8 cellular contexts compared by ENCODE assay signal in genomic region chr11:118929496-118930151, GRCh38. TPM values are rescaled to one million over a fixed set of nuclear protein-coding genes. Genes with fewer than 3 reads are reported as not detected.
DNase-seq lines count a peak whose midpoint lies in the region; ATAC-seq and TF ChIP-seq lines count a peak whose summit lies in the region.

No MANE protein-coding gene starts in this region.

- no peaks in the 10 kb centered on the region for H3K27me3 Mint-ChIP-seq in CD8-positive, alpha-beta T cell (ENCODE audit: low read depth)
- H3K27me3 Mint-ChIP-seq in IgD-negative memory B cell, result peaks cover 3% of the 10 kb centered on the region
- no peaks in the 10 kb centered on the region for H3K27me3 Mint-ChIP-seq in activated T-helper 17 cell treated with anti-CD3 and anti-CD28 coated beads, Interleukin-2, amount 50 U/mL, for 72 hours
- peaks cover 0 to 2% (median 0%) of the 10 kb centered on the region in 5 donors for H3K27me3 Mint-ChIP-seq in naive thymus-derived CD4-positive, alpha-beta T cell

- intact Hi-C loops in CD8-positive, alpha-beta T cell (cut with DNase I, micrococcal nuclease), result loop anchor here (1.0 to 10.0 kb wide), 11 partner anchors 8 to 622 kb away; partner anchors contain the start of genes UPK2 (in 2 of the 2), KMT2A (in 1 of the 2), PHLDB1 (in 1 of the 2) and RPS25 (in 1 of the 2)
- intact Hi-C loops in naive thymus-derived CD4-positive, alpha-beta T cell (cut with micrococcal nuclease), result loop anchor here (1.0 to 5.0 kb wide), 14 partner anchors 27 to 707 kb away; partner anchors contain the start of genes KMT2A (in 2 of the 2), UPK2 (in 2 of the 2), ARCN1 (in 1 of the 2) and C2CD2L (in 1 of the 2)

- peaks cover 29% of the 10 kb centered on the region for H3K4me1 ChIP-seq in CD8-positive, alpha-beta T cell (ENCODE audit: insufficient read depth, low read length)
- H3K4me1 ChIP-seq in naive thymus-derived CD4-positive, alpha-beta T cell (ENCODE audit: control insufficient read depth in 2 of 2, insufficient read depth in 2 of 2, low read length in 2 of 2), result peaks cover 25 to 36% of the 10 kb centered on the region in 2 donors

- peak; percentile 18 for ATAC-seq in CD8-positive, alpha-beta T cell
- peak; percentile 21 for ATAC-seq in activated T-helper 17 cell treated with anti-CD3 and anti-CD28 coated beads, Interleukin-2, amount 50 U/mL, for 72 hours (replicated peaks)
- peak; percentile 23 for ATAC-seq in naive thymus-derived CD4-positive, alpha-beta T cell
- no peak for ATAC-seq in GM18870 (IDR thresholded peaks at IDR 0.05; ENCODE audit: unreplicated experiment)

- peak overlapping the region; percentile 96 for H3K4me3 Mint-ChIP-seq in CD8-positive, alpha-beta T cell
- H3K4me3 Mint-ChIP-seq in IgD-negative memory B cell, result peak overlapping the region; percentile 93 to 99 (median 96)
- peak overlapping the region; percentile 98 for H3K4me3 Mint-ChIP-seq in activated T-helper 17 cell treated with anti-CD3 and anti-CD28 coated beads, Interleukin-2, amount 50 U/mL, for 72 hours
- peak overlapping the region; percentile 86 to 98 (median 95) for H3K4me3 Mint-ChIP-seq in naive thymus-derived CD4-positive, alpha-beta T cell

- DNase-seq in CD8-positive, alpha-beta T cell, result peak; percentile 69 to 92 (median 78)
- DNase-seq in RKO (ENCODE audit: low spot score) (peak; percentile 94), fibroblast of peridontal ligament (ENCODE audit: extremely low read depth) (peak; percentile 77), superior temporal gyrus (ENCODE audit: extremely low spot score) (peak; percentile 71)
- peak in 8 of 9 donors; percentile 67 to 91 (median 84) for DNase-seq in naive thymus-derived CD4-positive, alpha-beta T cell

- H3K36me3 ChIP-seq in CD8-positive, alpha-beta T cell (ENCODE audit: insufficient read depth, low read length), result no peaks in the 10 kb centered on the region
- peaks cover 0 to 13% (median 0%) of the 10 kb centered on the region in 3 experiments for H3K36me3 ChIP-seq in naive thymus-derived CD4-positive, alpha-beta T cell (ENCODE audit: control insufficient read depth in 2 of 3, insufficient read depth in 3 of 3, low read length in 3 of 3)

- H3K4me3 ChIP-seq in CD8-positive, alpha-beta T cell (ENCODE audit: low read depth, low read length), result peak overlapping the region; percentile 85
- H3K4me3 ChIP-seq in naive thymus-derived CD4-positive, alpha-beta T cell (ENCODE audit: low read length), result peak overlapping the region; percentile 81

- peak overlapping the region; percentile 98 for H3K27ac Mint-ChIP-seq in CD8-positive, alpha-beta T cell
- peak overlapping the region; percentile 96 to 100 (median 98) for H3K27ac Mint-ChIP-seq in IgD-negative memory B cell
- peak overlapping the region; percentile 84 for H3K27ac Mint-ChIP-seq in activated T-helper 17 cell treated with anti-CD3 and anti-CD28 coated beads, Interleukin-2, amount 50 U/mL, for 72 hours
- H3K27ac Mint-ChIP-seq in naive thymus-derived CD4-positive, alpha-beta T cell, result peak overlapping the region; percentile 96 to 100 (median 99)

- peaks cover 46% of the 10 kb centered on the region for H3K4me1 Mint-ChIP-seq in CD8-positive, alpha-beta T cell (ENCODE audit: low read depth)
- peaks cover 14 to 33% (median 27%) of the 10 kb centered on the region in 3 donors for H3K4me1 Mint-ChIP-seq in IgD-negative memory B cell
- H3K4me1 Mint-ChIP-seq in activated T-helper 17 cell treated with anti-CD3 and anti-CD28 coated beads, Interleukin-2, amount 50 U/mL, for 72 hours, result peaks cover 11% of the 10 kb centered on the region
- peaks cover 27 to 54% (median 46%) of the 10 kb centered on the region in 7 donors for H3K4me1 Mint-ChIP-seq in naive thymus-derived CD4-positive, alpha-beta T cell

- H3K9me3 Mint-ChIP-seq in CD8-positive, alpha-beta T cell, result no peaks in the 10 kb centered on the region
- peaks cover 0 to 2% (median 0%) of the 10 kb centered on the region in 3 donors for H3K9me3 Mint-ChIP-seq in IgD-negative memory B cell
- H3K9me3 Mint-ChIP-seq in activated T-helper 17 cell treated with anti-CD3 and anti-CD28 coated beads, Interleukin-2, amount 50 U/mL, for 72 hours, result no peaks in the 10 kb centered on the region
- H3K9me3 Mint-ChIP-seq in naive thymus-derived CD4-positive, alpha-beta T cell, result peaks cover 0 to 7% (median 0%) of the 10 kb centered on the region in 11 donors

- H3K27me3 ChIP-seq in CD8-positive, alpha-beta T cell (ENCODE audit: insufficient read depth, low read length), result no peaks in the 10 kb centered on the region
- H3K27me3 ChIP-seq in naive thymus-derived CD4-positive, alpha-beta T cell (ENCODE audit: control insufficient read depth in 2 of 2, insufficient read depth in 2 of 2, low read length in 2 of 2), result no peaks in the 10 kb centered on the region

- peak overlapping the region; percentile 88 for H3K27ac ChIP-seq in CD8-positive, alpha-beta T cell (ENCODE audit: low read depth, low read length)
- peak overlapping the region; percentile 96 for H3K27ac ChIP-seq in naive thymus-derived CD4-positive, alpha-beta T cell (ENCODE audit: low read depth, low read length)

- CTCF ChIA-PET in CD8-positive, alpha-beta T cell (lab: Charles Lee), result interaction anchor here (0.6 to 7.8 kb wide), 29 partner anchors 12 to 337 kb away, joined by 3 to 82 read pairs (median 5); partner anchors contain the start of genes DDX6 and UPK2
- CTCF ChIA-PET in naive thymus-derived CD4-positive, alpha-beta T cell (lab: Charles Lee), result interaction anchor here (0.5 to 2.9 kb wide), 12 partner anchors 10 to 430 kb away, joined by 3 to 16 read pairs (median 3); no protein-coding TSS in a partner anchor

- peaks cover 19% of the 10 kb centered on the region for H3K36me3 Mint-ChIP-seq in CD8-positive, alpha-beta T cell
- H3K36me3 Mint-ChIP-seq in IgD-negative memory B cell, result peaks cover 4% of the 10 kb centered on the region
- H3K36me3 Mint-ChIP-seq in activated T-helper 17 cell treated with anti-CD3 and anti-CD28 coated beads, Interleukin-2, amount 50 U/mL, for 72 hours (ENCODE audit: low read depth), result peaks cover 9% of the 10 kb centered on the region
- peaks cover 0 to 5% (median 0%) of the 10 kb centered on the region in 5 donors for H3K36me3 Mint-ChIP-seq in naive thymus-derived CD4-positive, alpha-beta T cell

- no peaks in the 10 kb centered on the region for H3K9me3 ChIP-seq in CD8-positive, alpha-beta T cell (ENCODE audit: low read length)
- H3K9me3 ChIP-seq in naive thymus-derived CD4-positive, alpha-beta T cell (ENCODE audit: control insufficient read depth in 2 of 3, low read length in 3 of 3), result no peaks in the 10 kb centered on the region

- POLR2A ChIA-PET in CD8-positive, alpha-beta T cell (lab: Charles Lee), result interaction anchor here (0.7 to 6.0 kb wide), 14 partner anchors 10 to 317 kb away, joined by 3 to 120 read pairs (median 6); partner anchors contain the start of genes CXCR5, DDX6 and UPK2
- POLR2A ChIA-PET in naive thymus-derived CD4-positive, alpha-beta T cell (lab: Charles Lee), result interaction anchor here (0.7 to 5.0 kb wide), 16 partner anchors 10 to 237 kb away, joined by 3 to 76 read pairs (median 5); partner anchors contain the start of genes DDX6, SLC37A4 and VPS11

- no peak for TF ChIP-seq CTCF in CD8-positive, alpha-beta T cell (IDR thresholded peaks at IDR 0.05)

RNA-seq across cellular contexts. Expression of gene BCL9L, which starts 3.9 kb away (rescaled TPM):
- total RNA-seq in CD8-positive, alpha-beta T cell, result 100 to 1,000 TPM; 437 to 439 TPM
- 2.8 TPM for polyA plus RNA-seq in IgD-negative memory B cell
- 10 to 100 TPM; 30.2 to 49.6 TPM for total RNA-seq in activated T-helper 17 cell treated with anti-CD3 and anti-CD28 coated beads, Interleukin-2, amount 50 U/mL, for 72 hours
- 100 to 1,000 TPM in 4 of 5 experiments, 10 to 100 TPM in 1; 67.8 to 269 (median 266) TPM for total RNA-seq in naive thymus-derived CD4-positive, alpha-beta T cell
- 1 to 10 TPM; 6.7 to 7.2 TPM for polyA plus RNA-seq in naive thymus-derived CD4-positive, alpha-beta T cell

RNA-seq across cellular contexts. Expression of gene UPK2, which starts 26.5 kb away (rescaled TPM):
- total RNA-seq in CD8-positive, alpha-beta T cell, result not detected
- polyA plus RNA-seq in IgD-negative memory B cell, result not detected
- 1 to 10 TPM in 1 of 2 donors, under 1 TPM in 1; 0.43 to 7.1 TPM for total RNA-seq in activated T-helper 17 cell treated with anti-CD3 and anti-CD28 coated beads, Interleukin-2, amount 50 U/mL, for 72 hours
- total RNA-seq in naive thymus-derived CD4-positive, alpha-beta T cell, result under 1 TPM in 1 of 5 experiments, not detected in 4; 0.24 TPM
- under 1 TPM in 1 of 2 donors, not detected in 1; 0.51 TPM for polyA plus RNA-seq in naive thymus-derived CD4-positive, alpha-beta T cell

RNA-seq across cellular contexts. Expression of gene FOXR1, which starts 41.9 kb away (rescaled TPM):
- total RNA-seq in CD8-positive, alpha-beta T cell, result not detected
- polyA plus RNA-seq in IgD-negative memory B cell, result not detected
- under 1 TPM in 1 of 2 donors, not detected in 1; 0.98 TPM for total RNA-seq in activated T-helper 17 cell treated with anti-CD3 and anti-CD28 coated beads, Interleukin-2, amount 50 U/mL, for 72 hours
- total RNA-seq in naive thymus-derived CD4-positive, alpha-beta T cell, result not detected
- not detected for polyA plus RNA-seq in naive thymus-derived CD4-positive, alpha-beta T cell

RNA-seq across cellular contexts. Expression of gene CXCR5, which starts 45.9 kb away (rescaled TPM):
- 1 to 10 TPM; 7.6 to 8.0 TPM for total RNA-seq in CD8-positive, alpha-beta T cell
- 93.4 TPM for polyA plus RNA-seq in IgD-negative memory B cell
- total RNA-seq in activated T-helper 17 cell treated with anti-CD3 and anti-CD28 coated beads, Interleukin-2, amount 50 U/mL, for 72 hours, result 10 to 100 TPM in 1 of 2 donors, 1 to 10 TPM in 1; 8.0 to 20.2 TPM
- total RNA-seq in naive thymus-derived CD4-positive, alpha-beta T cell, result 1 to 10 TPM in 4 of 5 experiments, under 1 TPM in 1; 0.41 to 2.9 (median 2.1) TPM
- 1 to 10 TPM in 1 of 2 donors, under 1 TPM in 1; 0.60 to 1.1 TPM for polyA plus RNA-seq in naive thymus-derived CD4-positive, alpha-beta T cell
